In genomic region chr1:180026556-180026955, GRCh38 we compare ENCODE assay signal across 26 cellular contexts.
DNase-seq lines count a peak whose midpoint lies in the region; ATAC-seq, FAIRE-seq and TF ChIP-seq lines count a peak whose summit lies in the region.
"Had no signal": no experiment of that assay in that cellular context is flagged by ENCODE, and none has a peak within 500 bp of the region (broad histone marks: within the 10 kb centered on the region; RNA-seq: fewer than 3 reads in every experiment).

No MANE protein-coding gene starts in this region.

- no peak for TF ChIP-seq CTCF in astrocyte (IDR thresholded peaks at IDR 0.05; ENCODE audit: insufficient read depth, low read depth, low read length)
- no peak for TF ChIP-seq CTCF in fibroblast of lung (conservative IDR thresholded peaks at IDR 0.05 in 1 of 2, IDR thresholded peaks at IDR 0.05 in 1 of 2; ENCODE audit: low read depth in 1 of 2, low read length in 2 of 2)

- no peak for ATAC-seq in GM18502 (IDR thresholded peaks at IDR 0.05; ENCODE audit: poor library complexity, unreplicated experiment)
- ATAC-seq: activated CD4-positive, alpha-beta T cell treated with anti-CD3 and anti-CD28 coated beads for 36 hours; gastroesophageal sphincter had no signal

- H3K79me2 ChIP-seq in astrocyte (ENCODE audit: insufficient read depth, low read length), result no peaks in the 10 kb centered on the region
- H3K79me2 ChIP-seq in fibroblast of lung (ENCODE audit: control insufficient read depth, insufficient read depth, low read length), result no peaks in the 10 kb centered on the region

- H3K4me3 ChIP-seq in astrocyte (ENCODE audit: insufficient read depth, low read depth, low read length) (no peak overlapping the region), fibroblast of lung (replicated peaks in 1 of 4; ENCODE audit: control extremely low read depth in 1 of 4, insufficient read depth in 1 of 4, low read depth in 3 of 4, low read length in 4 of 4) (no peak overlapping the region)
- H3K4me3 ChIP-seq: gastroesophageal sphincter, transverse colon had no signal

- H3K27ac ChIP-seq in astrocyte (ENCODE audit: low read depth, low read length) (peak overlapping the region; percentile 70), fibroblast of lung (ENCODE audit: insufficient read depth, low read length) (no peak overlapping the region)

- H3K9ac ChIP-seq in astrocyte (ENCODE audit: low read length) (peak overlapping the region; percentile 20), fibroblast of lung (ENCODE audit: insufficient read depth, low read length) (no peak overlapping the region)

- peak; percentile 34 for FAIRE-seq in astrocyte (lab: Jason Lieb, UNC)
- FAIRE-seq: G401.6, HTR-8/SVneo, kidney had no signal

- H3K36me3 Mint-ChIP-seq in astrocyte (ENCODE audit: low read depth, unreplicated experiment), result peaks cover 4% of the 10 kb centered on the region
- peaks cover 14% of the 10 kb centered on the region for H3K36me3 Mint-ChIP-seq in activated naive CD4-positive, alpha-beta T cell treated with anti-CD3 and anti-CD28 coated beads for 36 hours (ENCODE audit: low read depth)

- H2AFZ ChIP-seq in astrocyte (ENCODE audit: low read depth, low read length) (no peak overlapping the region), fibroblast of lung (ENCODE audit: low read length) (no peak overlapping the region)

- H4K20me1 ChIP-seq in astrocyte (ENCODE audit: insufficient read depth, low read length) (no peaks in the 10 kb centered on the region), fibroblast of lung (ENCODE audit: control insufficient read depth, extremely low read depth, insufficient read depth, low read length) (no peaks in the 10 kb centered on the region)

- peaks cover 16% of the 10 kb centered on the region for H3K36me3 ChIP-seq in astrocyte (ENCODE audit: insufficient read depth, low read length)
- peaks cover 2% of the 10 kb centered on the region for H3K36me3 ChIP-seq in fibroblast of lung (ENCODE audit: control insufficient read depth, insufficient read depth, low read length)

- no peaks in the 10 kb centered on the region for H3K27me3 Mint-ChIP-seq in astrocyte (ENCODE audit: low read depth, unreplicated experiment)
- no peaks in the 10 kb centered on the region for H3K27me3 Mint-ChIP-seq in activated naive CD4-positive, alpha-beta T cell treated with anti-CD3 and anti-CD28 coated beads for 36 hours (ENCODE audit: low read depth)
- H3K27me3 Mint-ChIP-seq: activated CD4-positive, alpha-beta T cell treated with anti-CD3 and anti-CD28 coated beads for 36 hours; CD4-positive, CD25-positive, alpha-beta regulatory T cell had no signal

- intact Hi-C loops in activated naive CD4-positive, alpha-beta T cell treated with anti-CD3 and anti-CD28 coated beads for 36 hours (cut with micrococcal nuclease), result loop anchor here (5.0 kb wide), 1 partner anchor 159 kb away; no protein-coding TSS in a partner anchor

- H3K4me2 ChIP-seq in astrocyte (ENCODE audit: low read length) (peak overlapping the region; percentile 13), fibroblast of lung (ENCODE audit: extremely low read depth, insufficient read depth, low read length) (no peak overlapping the region)

- H3K4me3 Mint-ChIP-seq in astrocyte (ENCODE audit: unreplicated experiment), result no peak overlapping the region
- H3K4me3 Mint-ChIP-seq in activated naive CD4-positive, alpha-beta T cell treated with anti-CD3 and anti-CD28 coated beads for 36 hours, result no peak overlapping the region
- H3K4me3 Mint-ChIP-seq: activated CD4-positive, alpha-beta T cell treated with anti-CD3 and anti-CD28 coated beads for 36 hours; CD4-positive, CD25-positive, alpha-beta regulatory T cell; nephron had no signal

- H3K4me1 ChIP-seq in astrocyte (ENCODE audit: insufficient read depth, low read length) (peaks cover 24% of the 10 kb centered on the region), fibroblast of lung (ENCODE audit: control insufficient read depth, extremely low read depth, insufficient read depth, low read length) (peaks cover 9% of the 10 kb centered on the region)
- H3K4me1 ChIP-seq: transverse colon had no signal

- no peak overlapping the region for H3K27ac Mint-ChIP-seq in astrocyte (ENCODE audit: unreplicated experiment)
- no peak overlapping the region for H3K27ac Mint-ChIP-seq in activated naive CD4-positive, alpha-beta T cell treated with anti-CD3 and anti-CD28 coated beads for 36 hours
- H3K27ac Mint-ChIP-seq: activated CD4-positive, alpha-beta T cell treated with anti-CD3 and anti-CD28 coated beads for 36 hours; CD4-positive, CD25-positive, alpha-beta regulatory T cell; nephron had no signal

- no peaks in the 10 kb centered on the region for H3K4me1 Mint-ChIP-seq in astrocyte (ENCODE audit: low read depth, unreplicated experiment)
- peaks cover 3% of the 10 kb centered on the region for H3K4me1 Mint-ChIP-seq in activated naive CD4-positive, alpha-beta T cell treated with anti-CD3 and anti-CD28 coated beads for 36 hours (ENCODE audit: low read depth)
- H3K4me1 Mint-ChIP-seq: nephron had no signal

- no peaks in the 10 kb centered on the region for H3K9me3 Mint-ChIP-seq in astrocyte (ENCODE audit: unreplicated experiment)
- H3K9me3 Mint-ChIP-seq in activated naive CD4-positive, alpha-beta T cell treated with anti-CD3 and anti-CD28 coated beads for 36 hours, result no peaks in the 10 kb centered on the region
- H3K9me3 Mint-ChIP-seq: CD4-positive, CD25-positive, alpha-beta regulatory T cell; nephron had no signal

- DNase-seq in HCEC 1CT (peak; percentile 59), astrocyte (ENCODE audit: low read depth) (peak; percentile 38), fibroblast of lung (ENCODE audit: low read depth in 2 of 2) (peak; percentile 19 to 60), pulmonary artery endothelial cell (ENCODE audit: low read depth, low spot score) (peak; percentile 71), MV-4-11 (lab: John Stamatoyannopoulos, UW) (no peak), NCI-H1436 treated with DMSO at 0.1 percent for 48 hours (lab: John Stamatoyannopoulos, UW) (no peak)
- no peak for DNase-seq in activated naive CD4-positive, alpha-beta T cell treated with anti-CD3 and anti-CD28 coated beads for 36 hours
- DNase-seq: activated CD4-positive, alpha-beta T cell treated with anti-CD3 and anti-CD28 coated beads for 36 hours; activated naive CD4-positive, alpha-beta T cell treated with Interleukin-2 at 50 U/mL for 16 hours; activated T-cell treated with anti-CD3 and anti-CD28 coated beads, Interleukin-2, amount 50 U/mL, for 48 hours; amniotic stem cell; CD4-positive, CD25-positive, alpha-beta regulatory T cell; central memory CD4-positive, alpha-beta T cell; DMS 273 treated with DMSO at 0.1 percent for 48 hours; erythroblast; KG1; kidney; NCI-H187; NCI-H748 treated with DMSO at 0.1 percent for 48 hours; stimulated activated CD8-positive, alpha-beta memory T cell treated with anti-CD3 and anti-CD28 coated beads, Interleukin-4, amount 100 ng/mL, for 48 hours; transverse colon had no signal

- no peaks in the 10 kb centered on the region for H3K27me3 ChIP-seq in astrocyte (ENCODE audit: insufficient read depth, low read length)
- no peaks in the 10 kb centered on the region for H3K27me3 ChIP-seq in fibroblast of lung (ENCODE audit: control insufficient read depth, insufficient read depth, low read length)
- H3K27me3 ChIP-seq: gastroesophageal sphincter, transverse colon had no signal

- H3K9me3 ChIP-seq in astrocyte (ENCODE audit: insufficient read depth, low read depth, low read length) (no peaks in the 10 kb centered on the region), fibroblast of lung (ENCODE audit: control insufficient read depth, insufficient read depth, low read depth, low read length) (no peaks in the 10 kb centered on the region)
- H3K9me3 ChIP-seq: gastroesophageal sphincter, transverse colon had no signal

- CTCF ChIA-PET in activated naive CD4-positive, alpha-beta T cell treated with anti-CD3 and anti-CD28 coated beads for 36 hours (lab: Charles Lee), result no interaction called here

Comparison
In these comparisons a context has a peak if more than half of its experiments do, and no peak if none do; other contexts are left out.
1. DNase-seq: peak in HCEC 1CT (single experiment), astrocyte (single experiment), fibroblast of lung (2 of 2) and pulmonary artery endothelial cell (single experiment); none in activated naive CD4-positive, alpha-beta T cell treated with anti-CD3 and anti-CD28 coated beads for 36 hours (single experiment), MV-4-11 (single experiment) and NCI-H1436 treated with DMSO at 0.1 percent for 48 hours (single experiment).